8 cellular contexts compared by ENCODE assay signal in genomic region chr13:44575741-44576395, GRCh38. TPM values are rescaled to one million over a fixed set of nuclear protein-coding genes. Genes with fewer than 3 reads are reported as not detected.
DNase-seq lines count a peak whose midpoint lies in the region; FAIRE-seq and TF ChIP-seq lines count a peak whose summit lies in the region.

Gene TSC22D1 (minus strand): TSS chr13:44576330. CDS start chr13:44576074, 256 bp downstream.

- H3K4me1 Mint-ChIP-seq in CD8-positive, alpha-beta memory T cell = peaks cover 46 to 53% (median 51%) of the 10 kb centered on the region in 3 donors
- H3K4me1 Mint-ChIP-seq in T-helper 2 cell treated with Interferon-gamma antibody and Interleukin-4, amounts not matched to agents 5 μg/mL and 100 μg/mL, for 36 hours (ENCODE audit: low read depth) = peaks cover 16% of the 10 kb centered on the region

- peak within 1 kb of the TSS; percentile 78 for H3K27ac ChIP-seq in CD8-positive, alpha-beta memory T cell (ENCODE audit: low read depth, low read length)
- peak within 1 kb of the TSS; percentile 100 for H3K27ac ChIP-seq in HUES48 (ENCODE audit: low read depth, low read length)

- peaks cover 0 to 13% (median 0%) of the 10 kb centered on the region in 3 donors for H3K36me3 Mint-ChIP-seq in CD8-positive, alpha-beta memory T cell
- peaks cover 4% of the 10 kb centered on the region for H3K36me3 Mint-ChIP-seq in T-helper 2 cell treated with Interferon-gamma antibody and Interleukin-4, amounts not matched to agents 5 μg/mL and 100 μg/mL, for 36 hours (ENCODE audit: low read depth)

- peak within 1 kb of the TSS; percentile 80 for H3K4me3 ChIP-seq in CD8-positive, alpha-beta memory T cell (ENCODE audit: low read length)
- H3K4me3 ChIP-seq in HUES48 (ENCODE audit: low read depth, low read length) (peak within 1 kb of the TSS; percentile 84), astrocyte of the spinal cord (ENCODE audit: low read depth, low read length) (peak within 1 kb of the TSS; percentile 77)

- peak; percentile 55 to 80 (median 66) for DNase-seq in CD8-positive, alpha-beta memory T cell
- DNase-seq in T-helper 2 cell treated with Interferon-gamma antibody and Interleukin-4, amounts not matched to agents 5 μg/mL and 100 μg/mL, for 36 hours (ENCODE audit: low spot score) = peak; percentile 60
- peak; percentile 53 for DNase-seq in astrocyte of the spinal cord (ENCODE audit: low read depth, low spot score)
- DNase-seq in hepatic stellate cell (ENCODE audit: low spot score) = peak; percentile 35
- DNase-seq in putamen (ENCODE audit: low spot score) = peak; percentile 62
- DNase-seq in urothelium cell line (ENCODE audit: low spot score) = peak; percentile 25
- no peak for DNase-seq in SHP77 treated with DMSO at 0.1 percent for 48 hours (lab: John Stamatoyannopoulos, UW)

- H3K27me3 Mint-ChIP-seq in CD8-positive, alpha-beta memory T cell = peaks cover 0 to 4% of the 10 kb centered on the region in 2 donors
- peaks cover 51% of the 10 kb centered on the region for H3K27me3 Mint-ChIP-seq in T-helper 2 cell treated with Interferon-gamma antibody and Interleukin-4, amounts not matched to agents 5 μg/mL and 100 μg/mL, for 36 hours (ENCODE audit: low read depth)

- CTCF ChIA-PET in CD8-positive, alpha-beta memory T cell (lab: Charles Lee) = interaction anchor here (0.7 to 1.6 kb wide), 3 partner anchors 75 to 342 kb away, joined by 3 to 4 read pairs (median 3); no protein-coding TSS in a partner anchor

- H3K9ac ChIP-seq in HUES48 (ENCODE audit: low read depth, low read length) = peak within 1 kb of the TSS; percentile 84

- no peak for TF ChIP-seq CTCF in astrocyte of the spinal cord (IDR thresholded peaks at IDR 0.05; ENCODE audit: low read depth, low read length)

- no peaks in the 10 kb centered on the region for H3K9me3 ChIP-seq in CD8-positive, alpha-beta memory T cell (ENCODE audit: low read length)
- H3K9me3 ChIP-seq in HUES48 (ENCODE audit: control insufficient read depth, insufficient read depth, low read length) = no peaks in the 10 kb centered on the region

- peak within 1 kb of the TSS; percentile 96 to 100 (median 98) for H3K4me3 Mint-ChIP-seq in CD8-positive, alpha-beta memory T cell
- peak within 1 kb of the TSS; percentile 91 for H3K4me3 Mint-ChIP-seq in T-helper 2 cell treated with Interferon-gamma antibody and Interleukin-4, amounts not matched to agents 5 μg/mL and 100 μg/mL, for 36 hours

- POLR2A ChIA-PET in CD8-positive, alpha-beta memory T cell (lab: Charles Lee) = interaction anchor here (1.0 to 1.7 kb wide), 2 partner anchors 38 to 344 kb away, joined by 3 to 4 read pairs; no protein-coding TSS in a partner anchor

- peaks cover 5% of the 10 kb centered on the region for H3K36me3 ChIP-seq in CD8-positive, alpha-beta memory T cell (ENCODE audit: insufficient read depth, low read length)
- H3K36me3 ChIP-seq in HUES48 (ENCODE audit: control insufficient read depth, insufficient read depth, low read length) = peaks cover 28% of the 10 kb centered on the region

- peaks cover 43% of the 10 kb centered on the region for H3K4me1 ChIP-seq in CD8-positive, alpha-beta memory T cell (ENCODE audit: insufficient read depth, low read length)
- peaks cover 54% of the 10 kb centered on the region for H3K4me1 ChIP-seq in HUES48 (ENCODE audit: control insufficient read depth, insufficient read depth, low read length)

- H3K27me3 ChIP-seq in CD8-positive, alpha-beta memory T cell (ENCODE audit: insufficient read depth, low read length, poor library complexity, severe bottlenecking) = no peaks in the 10 kb centered on the region
- no peaks in the 10 kb centered on the region for H3K27me3 ChIP-seq in HUES48 (ENCODE audit: control insufficient read depth, insufficient read depth, low read length)

- no peak for FAIRE-seq in urothelium cell line (lab: Jason Lieb, UNC)

- H3K27ac Mint-ChIP-seq in CD8-positive, alpha-beta memory T cell = peak within 1 kb of the TSS; percentile 93 to 99 (median 96)
- H3K27ac Mint-ChIP-seq in T-helper 2 cell treated with Interferon-gamma antibody and Interleukin-4, amounts not matched to agents 5 μg/mL and 100 μg/mL, for 36 hours = peak within 1 kb of the TSS; percentile 87

- no peaks in the 10 kb centered on the region for H3K9me3 Mint-ChIP-seq in CD8-positive, alpha-beta memory T cell
- no peaks in the 10 kb centered on the region for H3K9me3 Mint-ChIP-seq in T-helper 2 cell treated with Interferon-gamma antibody and Interleukin-4, amounts not matched to agents 5 μg/mL and 100 μg/mL, for 36 hours

- in situ Hi-C loops in astrocyte of the spinal cord (cut with HindIII; ENCODE audit: low sequenced_read_pairs) = no loop called here

RNA-seq across cellular contexts. Expression of gene TSC22D1, which starts in this region (rescaled TPM):
- 1 to 10 TPM; 8.5 to 10.0 TPM for total RNA-seq in CD8-positive, alpha-beta memory T cell
- polyA plus RNA-seq in CD8-positive, alpha-beta memory T cell = 10.3 TPM
